ENCODE assay signal across 1 cellular context in genomic region chr19:55216461-55217198, GRCh38.
TF ChIP-seq lines count a peak whose summit lies in the region.

No MANE protein-coding gene starts in this region.

TF ChIP-seq in HEK293, 187 proteins besides CTCF, POLR2A, EP300 and RAD21 (continued from another document):
- peak; percentile 61 for TF ChIP-seq ZBTB11 (tag by site-specific recombination; conservative IDR thresholded peaks at IDR 0.05; ENCODE audit: low read depth)
- TF ChIP-seq ZNF707 (tag by site-specific recombination; IDR thresholded peaks at IDR 0.05), result no peak
- 0 out of 2 replicates have a peak, but pooled peaks have one; percentile 8 for TF ChIP-seq BCL11B (tag by site-specific recombination; IDR thresholded peaks at IDR 0.05; ENCODE audit: low read depth)
